In the genomic region with DNA sequence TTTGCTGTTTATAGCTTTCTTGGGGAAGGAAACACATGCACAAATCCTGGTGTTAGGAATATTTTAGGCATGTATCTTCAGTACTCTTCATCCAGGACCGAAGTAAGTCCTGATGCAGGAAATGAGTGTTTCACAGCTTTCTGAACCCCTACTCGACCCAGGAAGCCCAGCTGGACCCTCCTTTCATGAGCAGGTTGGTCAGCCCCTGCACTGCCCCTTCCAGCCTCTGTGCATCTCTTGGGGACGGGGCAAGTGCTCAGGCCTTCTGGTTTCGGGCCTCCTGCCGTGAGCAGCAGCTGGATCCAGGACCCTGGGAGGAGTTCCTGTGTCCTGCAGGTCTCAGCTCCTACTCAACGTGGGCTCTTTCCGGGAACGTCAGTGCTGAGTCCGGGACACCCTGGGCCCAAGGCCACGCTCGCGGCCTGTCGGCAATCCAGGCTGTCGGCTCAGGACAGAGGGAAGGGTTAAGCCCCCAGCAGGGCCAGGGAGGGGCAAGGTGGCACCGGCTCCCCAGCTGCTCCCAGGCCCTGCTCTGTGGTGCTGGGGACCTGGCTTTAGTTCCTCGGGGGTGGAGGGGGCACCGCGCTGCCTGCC, we compare ENCODE assay signal across 9 cellular contexts. TPM values are rescaled to one million over a fixed set of nuclear protein-coding genes. Genes with fewer than 3 reads are reported as not detected.
A peak's percentile ranks its signal among the peaks of the same experiment; 100 is the strongest.
DNase-seq lines count a peak whose midpoint lies in the region; ATAC-seq and TF ChIP-seq lines count a peak whose summit lies in the region.
"Not testable (repeated sequence)": the region's sequence is repeated elsewhere in the genome, so short reads cannot be mapped to it uniquely, and the experiment has no call there.
"Had no signal": no experiment of that assay in that cellular context is flagged by ENCODE, and none has a peak within 500 bp of the region (broad histone marks: within the 10 kb centered on the region; RNA-seq: fewer than 3 reads in every experiment).

No MANE protein-coding gene starts in this region.

- not testable (repeated sequence) for H2AFZ ChIP-seq in GM23338; smooth muscle cell (ENCODE audit: low read depth)

- ATAC-seq in GM23338 = peak; percentile 0; the same call in 2 of the 3 replicates
- not testable (repeated sequence) for ATAC-seq in T-cell (replicated peaks in 1 of 4); activated naive CD8-positive, alpha-beta T cell treated with anti-CD3 and anti-CD28 coated beads, Interleukin-2, amount 50 U/mL, for 24 hours; naive thymus-derived CD4-positive, alpha-beta T cell

- CTCF ChIA-PET in T-cell (lab: Charles Lee) = interaction anchor here in 1 of 2 donors (1.3 kb wide), 1 partner anchor 60 kb away, joined by 3 read pairs; no protein-coding TSS in a partner anchor
- CTCF ChIA-PET in naive thymus-derived CD4-positive, alpha-beta T cell (lab: Charles Lee) = interaction anchor here (0.6 to 1.9 kb wide), 4 partner anchors 9 to 140 kb away, joined by 3 to 10 read pairs (median 4); partner anchors contain the start of gene PTDSS2

- peak overlapping the region; percentile 86 for H3K4me3 Mint-ChIP-seq in GM23338
- peak overlapping the region; percentile 84 to 94 (median 90) for H3K4me3 Mint-ChIP-seq in T-cell
- H3K4me3 Mint-ChIP-seq in activated naive CD8-positive, alpha-beta T cell treated with anti-CD3 and anti-CD28 coated beads, Interleukin-2, amount 50 U/mL, for 24 hours = peak overlapping the region; percentile 90
- H3K4me3 Mint-ChIP-seq in endothelial cell (ENCODE audit: unreplicated experiment) = peak overlapping the region; percentile 96
- peak overlapping the region; percentile 91 to 99 (median 95) for H3K4me3 Mint-ChIP-seq in naive thymus-derived CD4-positive, alpha-beta T cell

- not testable (repeated sequence) for H3K9me2 ChIP-seq in GM23338 (ENCODE audit: insufficient read depth)

- H3K4me3 ChIP-seq in GM23338 (peak overlapping the region; percentile 68), iPS-20b (ENCODE audit: low read length) (peak overlapping the region; percentile 45; the same call in 1 of the 2 replicates), smooth muscle cell (peak overlapping the region; percentile 49)
- peak overlapping the region; percentile 72 for H3K4me3 ChIP-seq in naive thymus-derived CD4-positive, alpha-beta T cell (ENCODE audit: low read length)

- DNase-seq in ACHN = peak; percentile 8
- DNase-seq in GM23338 (ENCODE audit: low spot score); T-cell; activated naive CD8-positive, alpha-beta T cell treated with anti-CD3 and anti-CD28 coated beads, Interleukin-2, amount 50 U/mL, for 24 hours; endothelial cell (ENCODE audit: low spot score); naive thymus-derived CD4-positive, alpha-beta T cell; smooth muscle cell (lab: John Stamatoyannopoulos, UW; ENCODE audit: unreplicated experiment): not testable (repeated sequence)

- H3K4me2 ChIP-seq in GM23338 (peak overlapping the region; percentile 84), smooth muscle cell (peak overlapping the region; percentile 88)

- H3K27ac ChIP-seq in GM23338 (ENCODE audit: low read depth); iPS-20b (ENCODE audit: low read length): not testable (repeated sequence)
- peak overlapping the region; percentile 95 for H3K27ac ChIP-seq in naive thymus-derived CD4-positive, alpha-beta T cell (ENCODE audit: low read depth, low read length)
- H3K27ac ChIP-seq in smooth muscle cell (ENCODE audit: low read depth) = peak overlapping the region; percentile 23

- not testable (repeated sequence) for TF ChIP-seq CTCF in GM23338 (conservative IDR thresholded peaks at IDR 0.05; ENCODE audit: low read depth in 2 of 2); endothelial cell (IDR thresholded peaks at IDR 0.05; ENCODE audit: unreplicated experiment); smooth muscle cell (IDR thresholded peaks at IDR 0.05; ENCODE audit: borderline replicate concordance, insufficient read depth, poor library complexity, severe bottlenecking)

- H4K20me1 ChIP-seq in GM23338 (replicated peaks; ENCODE audit: insufficient read depth); smooth muscle cell (ENCODE audit: low read depth): not testable (repeated sequence)

- H3K4me1 ChIP-seq in GM23338 (ENCODE audit: insufficient read depth) (peaks cover 59% of the 10 kb centered on the region), iPS-20b (ENCODE audit: insufficient read depth, low read length) (peaks cover 42% of the 10 kb centered on the region), smooth muscle cell (ENCODE audit: low read depth) (peaks cover 45% of the 10 kb centered on the region)
- peaks cover 24 to 42% of the 10 kb centered on the region in 2 donors for H3K4me1 ChIP-seq in naive thymus-derived CD4-positive, alpha-beta T cell (ENCODE audit: control insufficient read depth in 2 of 2, insufficient read depth in 2 of 2, low read length in 2 of 2)

- not testable (repeated sequence) for H3K27me3 ChIP-seq in GM23338 (ENCODE audit: insufficient read depth); naive thymus-derived CD4-positive, alpha-beta T cell (ENCODE audit: control insufficient read depth in 2 of 2, insufficient read depth in 2 of 2, low read length in 2 of 2); smooth muscle cell (ENCODE audit: low read depth)
- peaks cover 11% of the 10 kb centered on the region for H3K27me3 ChIP-seq in iPS-20b (ENCODE audit: insufficient read depth, low read length)

- H3K4me1 Mint-ChIP-seq in GM23338 = peaks cover 72% of the 10 kb centered on the region
- peaks cover 50 to 69% (median 64%) of the 10 kb centered on the region in 3 donors for H3K4me1 Mint-ChIP-seq in T-cell
- H3K4me1 Mint-ChIP-seq in activated naive CD8-positive, alpha-beta T cell treated with anti-CD3 and anti-CD28 coated beads, Interleukin-2, amount 50 U/mL, for 24 hours = peaks cover 34% of the 10 kb centered on the region
- peaks cover 58% of the 10 kb centered on the region for H3K4me1 Mint-ChIP-seq in endothelial cell (ENCODE audit: unreplicated experiment)
- H3K4me1 Mint-ChIP-seq in naive thymus-derived CD4-positive, alpha-beta T cell = peaks cover 36 to 57% (median 46%) of the 10 kb centered on the region in 7 donors

- not testable (repeated sequence) for H3K9me3 ChIP-seq in iPS-20b (ENCODE audit: insufficient read depth, low read depth, low read length); naive thymus-derived CD4-positive, alpha-beta T cell (ENCODE audit: control insufficient read depth in 2 of 3, low read length in 3 of 3); smooth muscle cell (replicated peaks; ENCODE audit: low read depth)

- not testable (repeated sequence) for H3K9ac ChIP-seq in iPS-20b (ENCODE audit: low read depth, low read length); smooth muscle cell (ENCODE audit: low read depth)

- not testable (repeated sequence) for H3K36me3 Mint-ChIP-seq in GM23338 (ENCODE audit: low read depth); T-cell
- H3K36me3 Mint-ChIP-seq in activated naive CD8-positive, alpha-beta T cell treated with anti-CD3 and anti-CD28 coated beads, Interleukin-2, amount 50 U/mL, for 24 hours (ENCODE audit: low read depth) = peaks cover 22% of the 10 kb centered on the region
- peaks cover 12% of the 10 kb centered on the region for H3K36me3 Mint-ChIP-seq in endothelial cell (ENCODE audit: low read depth, unreplicated experiment)
- H3K36me3 Mint-ChIP-seq in naive thymus-derived CD4-positive, alpha-beta T cell = peaks cover 7 to 42% (median 15%) of the 10 kb centered on the region in 5 donors

- H3K79me2 ChIP-seq in GM23338 (replicated peaks; ENCODE audit: insufficient read depth) (peaks cover 25% of the 10 kb centered on the region), smooth muscle cell (ENCODE audit: low read depth) (peaks cover 24% of the 10 kb centered on the region)

- intact Hi-C loops in naive thymus-derived CD4-positive, alpha-beta T cell (cut with micrococcal nuclease) = loop anchor here (2.0 to 5.0 kb wide), 3 partner anchors 29 to 197 kb away; partner anchors contain the start of gene RNH1 (in 2 of the 2)

- H3K27ac Mint-ChIP-seq in GM23338 = not testable (repeated sequence)
- H3K27ac Mint-ChIP-seq in T-cell (peak overlapping the region; percentile 97 to 99), endothelial cell (ENCODE audit: unreplicated experiment) (peak overlapping the region; percentile 99)
- H3K27ac Mint-ChIP-seq in activated naive CD8-positive, alpha-beta T cell treated with anti-CD3 and anti-CD28 coated beads, Interleukin-2, amount 50 U/mL, for 24 hours = peak overlapping the region; percentile 90
- peak overlapping the region; percentile 95 to 99 (median 96) for H3K27ac Mint-ChIP-seq in naive thymus-derived CD4-positive, alpha-beta T cell

- in situ Hi-C loops in ACHN (cut with HindIII; ENCODE audit: low pct_ligation_motif_present, low pct_unique_long_range_greater_than_20kb, low sequenced_read_pairs) = not testable (repeated sequence)

- peaks cover 21% of the 10 kb centered on the region for H3K27me3 Mint-ChIP-seq in GM23338 (ENCODE audit: insufficient read depth, low read depth, poor library complexity)
- H3K27me3 Mint-ChIP-seq in T-cell; activated naive CD8-positive, alpha-beta T cell treated with anti-CD3 and anti-CD28 coated beads, Interleukin-2, amount 50 U/mL, for 24 hours; endothelial cell (ENCODE audit: unreplicated experiment); naive thymus-derived CD4-positive, alpha-beta T cell: not testable (repeated sequence)

- not testable (repeated sequence) for H3K36me3 ChIP-seq in GM23338 (ENCODE audit: insufficient read depth); iPS-20b (ENCODE audit: insufficient read depth, low read depth, low read length); naive thymus-derived CD4-positive, alpha-beta T cell (ENCODE audit: control insufficient read depth in 2 of 3, insufficient read depth in 3 of 3, low read length in 3 of 3); smooth muscle cell (ENCODE audit: low read depth)

- H3K9me3 Mint-ChIP-seq in GM23338; T-cell; activated naive CD8-positive, alpha-beta T cell treated with anti-CD3 and anti-CD28 coated beads, Interleukin-2, amount 50 U/mL, for 24 hours; endothelial cell (ENCODE audit: unreplicated experiment); naive thymus-derived CD4-positive, alpha-beta T cell: not testable (repeated sequence)

- WGBS in smooth muscle cell (ENCODE audit: low lambda C conversion rate) = 6% methylated on average over 5 of the region's 18 CpGs

- POLR2A ChIA-PET in T-cell (lab: Charles Lee) = not testable (repeated sequence)
- POLR2A ChIA-PET in naive thymus-derived CD4-positive, alpha-beta T cell (lab: Charles Lee) = interaction anchor here (1.0 to 2.0 kb wide), 13 partner anchors 9 to 196 kb away, joined by 3 to 16 read pairs (median 5); partner anchors contain the start of genes BET1L and RIC8A

- H3F3A ChIP-seq in GM23338 (replicated peaks; ENCODE audit: low read depth) = peaks cover 30% of the 10 kb centered on the region
- not testable (repeated sequence) for H3F3A ChIP-seq in smooth muscle cell (ENCODE audit: low read depth)

RNA-seq across cellular contexts. Expression of gene IFITM2, which starts 2.5 kb away (rescaled TPM):
- total RNA-seq in GM23338 (2014; rRNA removed; shearing (Covaris generic)) = 57.3 and 91.2 TPM in 2 replicates
- polyA plus RNA-seq in GM23338 (2016; fragmentation: Nextera tagmentation; extraction: Ambion mirVana) (857 and 906 TPM in 2 replicates), smooth muscle cell (1,227 and 1,486 TPM in 2 replicates)
- total RNA-seq in T-cell (100 to 1,000 TPM; 276 to 654 (median 359) TPM), endothelial cell (ENCODE audit: unreplicated experiment) (205 TPM), smooth muscle cell (210 and 211 TPM in 2 replicates)
- total RNA-seq in naive thymus-derived CD4-positive, alpha-beta T cell = 1,000 to 10,000 TPM in 1 of 5 experiments, 100 to 1,000 TPM in 4; 143 to 1,924 (median 528) TPM
- 1,000 to 10,000 TPM; 2,860 to 3,315 TPM for polyA plus RNA-seq in naive thymus-derived CD4-positive, alpha-beta T cell

RNA-seq across cellular contexts. Expression of gene IFITM1, which starts 3.8 kb away (rescaled TPM):
- 396 and 409 TPM in 2 replicates for total RNA-seq in GM23338 (2014; rRNA removed; shearing (Covaris generic))
- polyA plus RNA-seq in GM23338 (2016; fragmentation: Nextera tagmentation; extraction: Ambion mirVana) = 1,180 and 1,194 TPM in 2 replicates
- total RNA-seq in T-cell = 100 to 1,000 TPM; 201 to 427 (median 243) TPM
- total RNA-seq in endothelial cell (ENCODE audit: unreplicated experiment) = 23.4 TPM
- total RNA-seq in naive thymus-derived CD4-positive, alpha-beta T cell = 100 to 1,000 TPM in 4 of 5 experiments, 10 to 100 TPM in 1; 97.4 to 985 (median 241) TPM
- 1,000 to 10,000 TPM; 1,878 to 2,355 TPM for polyA plus RNA-seq in naive thymus-derived CD4-positive, alpha-beta T cell
- total RNA-seq in smooth muscle cell = 355 TPM in 2 replicates
- polyA plus RNA-seq in smooth muscle cell = 599 and 726 TPM in 2 replicates

RNA-seq across cellular contexts. Expression of gene IFITM3, which starts 10.6 kb away (rescaled TPM):
- 72.4 and 82.3 TPM in 2 replicates for total RNA-seq in GM23338 (2014; rRNA removed; shearing (Covaris generic))
- 829 and 840 TPM in 2 replicates for polyA plus RNA-seq in GM23338 (2016; fragmentation: Nextera tagmentation; extraction: Ambion mirVana)
- total RNA-seq in T-cell = 10 to 100 TPM in 4 of 5 donors, 1 to 10 TPM in 1; 2.1 to 35.5 (median 17.6) TPM
- 446 TPM for total RNA-seq in endothelial cell (ENCODE audit: unreplicated experiment)
- 10 to 100 TPM in 3 of 5 experiments, 1 to 10 TPM in 2; 6.7 to 43.1 (median 13.2) TPM for total RNA-seq in naive thymus-derived CD4-positive, alpha-beta T cell
- 100 to 1,000 TPM in 1 of 2 donors, 1 to 10 TPM in 1; 5.1 to 194 TPM for polyA plus RNA-seq in naive thymus-derived CD4-positive, alpha-beta T cell
- total RNA-seq in smooth muscle cell = 392 and 393 TPM in 2 replicates
- polyA plus RNA-seq in smooth muscle cell = 3,295 and 4,132 TPM in 2 replicates

RNA-seq across cellular contexts. Expression of gene IFITM5, which starts 10.8 kb away (rescaled TPM):
- not detected in 2 replicates for total RNA-seq in GM23338 (2014; rRNA removed; shearing (Covaris generic))
- polyA plus RNA-seq in GM23338 (2016; fragmentation: Nextera tagmentation; extraction: Ambion mirVana) (0.42 TPM in 1 of 2 replicates, not detected in the other), smooth muscle cell (not detected in 2 replicates)
- total RNA-seq in T-cell (not detected), endothelial cell (ENCODE audit: unreplicated experiment) (not detected), smooth muscle cell (not detected in 2 replicates)
- total RNA-seq in naive thymus-derived CD4-positive, alpha-beta T cell = not detected
- polyA plus RNA-seq in naive thymus-derived CD4-positive, alpha-beta T cell = not detected
- total RNA-seq: G401 had no signal

RNA-seq across cellular contexts. Expression of gene PGGHG, which starts 21.1 kb away (rescaled TPM):
- total RNA-seq in GM23338 (2014; rRNA removed; shearing (Covaris generic)) = 45.4 and 55.8 TPM in 2 replicates
- 18.1 and 24.9 TPM in 2 replicates for polyA plus RNA-seq in GM23338 (2016; fragmentation: Nextera tagmentation; extraction: Ambion mirVana)
- total RNA-seq in T-cell = 100 to 1,000 TPM; 252 to 818 (median 459) TPM
- 69.7 TPM for total RNA-seq in endothelial cell (ENCODE audit: unreplicated experiment)
- 100 to 1,000 TPM; 325 to 656 (median 348) TPM for total RNA-seq in naive thymus-derived CD4-positive, alpha-beta T cell
- 10 to 100 TPM in 1 of 2 donors, 1 to 10 TPM in 1; 5.1 to 11.7 TPM for polyA plus RNA-seq in naive thymus-derived CD4-positive, alpha-beta T cell
- 8.6 and 18.2 TPM in 2 replicates for total RNA-seq in smooth muscle cell
- 16.6 and 24.3 TPM in 2 replicates for polyA plus RNA-seq in smooth muscle cell
